ENCODE assay signal across 15 cellular contexts in genomic region chr12:67766370-67766769, GRCh38.
DNase-seq lines count a peak whose midpoint lies in the region; ATAC-seq and TF ChIP-seq lines count a peak whose summit lies in the region.
"Had no signal": no experiment of that assay in that cellular context is flagged by ENCODE, and none has a peak within 500 bp of the region (broad histone marks: within the 10 kb centered on the region; RNA-seq: fewer than 3 reads in every experiment).

No MANE protein-coding gene starts in this region.

- no peaks in the 10 kb centered on the region for H3K9me3 Mint-ChIP-seq in activated naive CD8-positive, alpha-beta T cell treated with anti-CD3 and anti-CD28 coated beads, Interleukin-2, amount 50 U/mL, for 24 hours

- H3K27ac ChIP-seq in RWPE1: no peak overlapping the region
- H3K27ac ChIP-seq: gastroesophageal sphincter, SJCRH30 had no signal

- H3K4me3 ChIP-seq in skeletal muscle cell (ENCODE audit: low read depth, low read length): no peak overlapping the region
- H3K4me3 ChIP-seq: gastroesophageal sphincter, SJCRH30 had no signal

- ATAC-seq in activated naive CD8-positive, alpha-beta T cell treated with anti-CD3 and anti-CD28 coated beads, Interleukin-2, amount 50 U/mL, for 24 hours: no peak
- ATAC-seq in HG03342 (IDR thresholded peaks at IDR 0.05; ENCODE audit: unreplicated experiment) (no peak), GM18868 (IDR thresholded peaks at IDR 0.05; ENCODE audit: unreplicated experiment) (no peak)
- ATAC-seq: activated CD4-positive, alpha-beta T cell treated with anti-CD3 and anti-CD28 coated beads for 36 hours; gastroesophageal sphincter had no signal

- DNase-seq in GM04504 (ENCODE audit: low read depth) (peak; percentile 82), RWPE1 (ENCODE audit: low spot score) (peak; percentile 36), fibroblast of gingiva (ENCODE audit: low read depth) (peak; percentile 47), skeletal muscle cell (ENCODE audit: low read depth) (peak; percentile 62)
- DNase-seq in activated naive CD8-positive, alpha-beta T cell treated with anti-CD3 and anti-CD28 coated beads, Interleukin-2, amount 50 U/mL, for 24 hours: no peak
- DNase-seq in stimulated activated CD4-positive, alpha-beta T cell treated with anti-CD3 and anti-CD28 coated beads, Interleukin-12 subunit alpha, Interleukin-12 subunit beta, amount 100 ng/mL, for 4 hours: no peak
- DNase-seq: activated CD4-positive, alpha-beta T cell treated with anti-CD3 and anti-CD28 coated beads for 36 hours; cerebellar nuclear complex; DMS153; NCI-H510A treated with DMSO at 0.1 percent for 48 hours; SJCRH30; stimulated activated CD4-positive, alpha-beta T cell treated with anti-CD3 and anti-CD28 coated beads, Interleukin-4, amount 100 ng/mL, for 1 hour had no signal

- CTCF ChIA-PET in RWPE1 (lab: Yijun Ruan, JAX): interaction anchor here (0.7 kb wide), 1 partner anchor 62 kb away, joined by 3 read pairs; no protein-coding TSS in a partner anchor

- H3K4me1 Mint-ChIP-seq in activated naive CD8-positive, alpha-beta T cell treated with anti-CD3 and anti-CD28 coated beads, Interleukin-2, amount 50 U/mL, for 24 hours: no peaks in the 10 kb centered on the region
- H3K4me1 Mint-ChIP-seq: activated CD4-positive, alpha-beta T cell treated with anti-CD3 and anti-CD28 coated beads for 36 hours had no signal

- H3K36me3 Mint-ChIP-seq in activated naive CD8-positive, alpha-beta T cell treated with anti-CD3 and anti-CD28 coated beads, Interleukin-2, amount 50 U/mL, for 24 hours (ENCODE audit: low read depth): no peaks in the 10 kb centered on the region

- POLR2A ChIA-PET in RWPE1 (lab: Yijun Ruan, JAX; ENCODE audit: low non-redundant PET): no interaction called here

- H3K27ac Mint-ChIP-seq in activated naive CD8-positive, alpha-beta T cell treated with anti-CD3 and anti-CD28 coated beads, Interleukin-2, amount 50 U/mL, for 24 hours: no peak overlapping the region
- H3K27ac Mint-ChIP-seq: activated CD4-positive, alpha-beta T cell treated with anti-CD3 and anti-CD28 coated beads for 36 hours had no signal

- H3K4me3 Mint-ChIP-seq in activated naive CD8-positive, alpha-beta T cell treated with anti-CD3 and anti-CD28 coated beads, Interleukin-2, amount 50 U/mL, for 24 hours: no peak overlapping the region
- H3K4me3 Mint-ChIP-seq: activated CD4-positive, alpha-beta T cell treated with anti-CD3 and anti-CD28 coated beads for 36 hours had no signal

- H3K27me3 Mint-ChIP-seq in activated naive CD8-positive, alpha-beta T cell treated with anti-CD3 and anti-CD28 coated beads, Interleukin-2, amount 50 U/mL, for 24 hours: no peaks in the 10 kb centered on the region
- H3K27me3 Mint-ChIP-seq: activated CD4-positive, alpha-beta T cell treated with anti-CD3 and anti-CD28 coated beads for 36 hours had no signal

- no peak for TF ChIP-seq CTCF in RWPE1 (conservative IDR thresholded peaks at IDR 0.05; ENCODE audit: low read depth)

Comparison
In these comparisons a context has a peak if more than half of its experiments do, and no peak if none do; other contexts are left out.
1. DNase-seq: peak in GM04504 (single experiment), RWPE1 (single experiment), fibroblast of gingiva (single experiment) and skeletal muscle cell (single experiment); none in activated naive CD8-positive, alpha-beta T cell treated with anti-CD3 and anti-CD28 coated beads, Interleukin-2, amount 50 U/mL, for 24 hours (single experiment) and stimulated activated CD4-positive, alpha-beta T cell treated with anti-CD3 and anti-CD28 coated beads, Interleukin-12 subunit alpha, Interleukin-12 subunit beta, amount 100 ng/mL, for 4 hours (single experiment).